Comparison of ENCODE assay signal across 9 cellular contexts in genomic region chr1:27527857-27528700, GRCh38. TPM values are rescaled to one million over a fixed set of nuclear protein-coding genes. Genes with fewer than 3 reads are reported as not detected.
DNase-seq lines count a peak whose midpoint lies in the region; ATAC-seq, FAIRE-seq and TF ChIP-seq lines count a peak whose summit lies in the region.
"Had no signal": no experiment of that assay in that cellular context is flagged by ENCODE, and none has a peak within 500 bp of the region (broad histone marks: within the 10 kb centered on the region; RNA-seq: fewer than 3 reads in every experiment).

No MANE protein-coding gene starts in this region.

- H2AFZ ChIP-seq in IMR-90 (replicated peaks; ENCODE audit: low read length, poor library complexity), result peak overlapping the region; percentile 84

- H2BK20ac ChIP-seq in IMR-90 (ENCODE audit: low read depth, low read length), result peak overlapping the region; percentile 34; the same call in 1 of the 2 replicates

- DNase-seq in CD14-positive monocyte (ENCODE audit: low spot score) (peak; percentile 28), IMR-90 (no peak), T-helper 2 cell (peak in 4 of 5 experiments; percentile 22 to 58 (median 28)), T47D (ENCODE audit: low read depth in 1 of 2, low spot score in 1 of 2) (peak; percentile 56 to 67), kidney (peak; percentile 90), iPS-NIHi7 (ENCODE audit: extremely low spot score) (no peak)
- DNase-seq in stimulated activated CD4-positive, alpha-beta T cell treated with anti-CD3 and anti-CD28 coated beads, Interleukin-2, amount 100 ng/mL, for 24 hours, result peak; percentile 51

- no peak overlapping the region for H2BK5ac ChIP-seq in IMR-90 (ENCODE audit: low read depth, low read length, poor library complexity, severe bottlenecking)

- no peaks in the 10 kb centered on the region for H3K9me3 ChIP-seq in IMR-90 (ENCODE audit: control insufficient read depth, insufficient read depth, low read length)
- no peaks in the 10 kb centered on the region for H3K9me3 ChIP-seq in kidney (ENCODE audit: control insufficient read depth in 1 of 2, low read length in 2 of 2)

- ATAC-seq in IMR-90 (ENCODE audit: low read depth) (no peak), HG03432 (IDR thresholded peaks at IDR 0.05; ENCODE audit: unreplicated experiment) (no peak)

- H4K8ac ChIP-seq in IMR-90 (ENCODE audit: low read depth in 2 of 2, low read length in 2 of 2), result peak overlapping the region in 1 of 2 experiments; percentile 80; a peak in 2 of 4 replicates

- dilution Hi-C loops in IMR-90 (cut with HindIII; ENCODE audit: low sequenced_read_pairs, unreplicated experiment), result no loop called here

- WGBS in IMR-90 (ENCODE audit: extremely low coverage in 2 of 2, insufficient read length in 1 of 2), 2 experiments, result 31% methylated on average over 49 of the region's 74 CpGs; no CpG with 5 or more reads in 1 of the 2 experiments

- H3K4me3 Mint-ChIP-seq in CD14-positive monocyte, result peak overlapping the region; percentile 82 to 97

- intact Hi-C loops in CD14-positive monocyte (cut with micrococcal nuclease) (no loop called here), IMR-90 (cut with micrococcal nuclease) (loop anchor here (1.0 kb wide), 1 partner anchor 110 kb away; no protein-coding TSS in a partner anchor), kidney (cut with DNase I) (no loop called here)

- no peak overlapping the region for H3K4me3 ChIP-seq in IMR-90 (ENCODE audit: insufficient read depth, low read depth, low read length)
- H3K4me3 ChIP-seq in kidney (ENCODE audit: low read length in 2 of 2), result peak overlapping the region; percentile 73 to 77

- POLR2A ChIA-PET in IMR-90 (lab: Charles Lee; ENCODE audit: unreplicated experiment), result no interaction called here

- peak overlapping the region in 2 of 7 donors; percentile 70 to 81 for H3K27ac Mint-ChIP-seq in CD14-positive monocyte

- H3K18ac ChIP-seq in IMR-90 (ENCODE audit: low read depth, low read length), result no peak overlapping the region

- CTCF ChIA-PET in IMR-90 (lab: Yijun Ruan, JAX), result no interaction called here

- no peak for TF ChIP-seq CTCF in CD14-positive monocyte (IDR thresholded peaks at IDR 0.05)
- no peak for TF ChIP-seq CTCF in IMR-90 (conservative IDR thresholded peaks at IDR 0.05; ENCODE audit: low read depth, low read length)
- TF ChIP-seq CTCF in kidney (IDR thresholded peaks at IDR 0.05; ENCODE audit: borderline replicate concordance, extremely low read depth, insufficient read depth), result no peak

- H2AK5ac ChIP-seq in IMR-90 (ENCODE audit: low read depth, low read length), result peak overlapping the region; percentile 79

- H3K36me3 Mint-ChIP-seq in CD14-positive monocyte, result peaks cover 4 to 7% of the 10 kb centered on the region in 2 donors

- H3K14ac ChIP-seq in IMR-90 (replicated peaks; ENCODE audit: low read depth, low read length), result 0 out of 2 replicates have a peak overlapping the region, but pooled peaks have one; percentile 0

- H3K27ac ChIP-seq in IMR-90 (ENCODE audit: insufficient read depth, low read length), result no peak overlapping the region
- H3K27ac ChIP-seq in kidney (ENCODE audit: low read depth in 2 of 2, low read length in 2 of 2), result peak overlapping the region; percentile 88 to 94

- H2AK9ac ChIP-seq in IMR-90 (replicated peaks; ENCODE audit: low read depth, low read length, poor library complexity), result peak overlapping the region; percentile 29

- H3K79me1 ChIP-seq in IMR-90 (ENCODE audit: low read depth in 1 of 2, low read length in 2 of 2), result peaks cover 0 to 17% of the 10 kb centered on the region in 2 experiments; a peak in 2 of 4 replicates

- H4K91ac ChIP-seq in IMR-90 (ENCODE audit: insufficient read depth, low read depth, low read length), result no peak overlapping the region

- no peaks in the 10 kb centered on the region for H4K20me1 ChIP-seq in IMR-90 (ENCODE audit: insufficient read depth, low read length)

- TF ChIP-seq RAD21 in IMR-90 (IDR thresholded peaks at IDR 0.05; ENCODE audit: low read length), result no peak

- no peak overlapping the region for H4K5ac ChIP-seq in IMR-90 (ENCODE audit: low read depth, low read length)

- H3K23ac ChIP-seq in IMR-90 (ENCODE audit: low read depth, low read length), result no peak overlapping the region

- in situ Hi-C loops in IMR-90 (cut with MboI; ENCODE audit: low sequenced_read_pairs) (no loop called here), T47D (cut with HindIII; ENCODE audit: low pct_unique_long_range_greater_than_20kb, low sequenced_read_pairs) (no loop called here)

- no peaks in the 10 kb centered on the region for H3K27me3 ChIP-seq in IMR-90 (ENCODE audit: control insufficient read depth, insufficient read depth, low read length)

- H3K36me3 ChIP-seq in IMR-90 (ENCODE audit: control insufficient read depth, insufficient read depth, low read length) (peaks cover 7% of the 10 kb centered on the region; the same call in 1 of the 2 replicates), kidney (ENCODE audit: control insufficient read depth in 1 of 2, insufficient read depth in 2 of 2, low read length in 2 of 2) (no peaks in the 10 kb centered on the region)

- H2BK15ac ChIP-seq in IMR-90 (ENCODE audit: low read depth, low read length), result peak overlapping the region; percentile 41; the same call in 1 of the 3 replicates

- H3K4me2 ChIP-seq in IMR-90 (ENCODE audit: low read depth, low read length), result no peak overlapping the region

- BruUV-seq in IMR-90 (replicated peaks; lab: Mats Ljungman, UMichigan), result no TSS peak

- H3K4ac ChIP-seq in IMR-90 (ENCODE audit: low read depth, low read length), result peak overlapping the region; percentile 8

- peaks cover 36% of the 10 kb centered on the region for H3K4me1 ChIP-seq in IMR-90 (ENCODE audit: control insufficient read depth, insufficient read depth, low read length)
- H3K4me1 ChIP-seq in kidney (ENCODE audit: control insufficient read depth in 1 of 2, insufficient read depth in 1 of 2, low read depth in 1 of 2, low read length in 2 of 2), result peaks cover 35 to 44% of the 10 kb centered on the region in 2 donors

- FAIRE-seq in kidney (lab: Jason Lieb, UNC), result no peak
- FAIRE-seq: colon had no signal

- peaks cover 0 to 3% (median 0%) of the 10 kb centered on the region in 7 donors for H3K9me3 Mint-ChIP-seq in CD14-positive monocyte

- H3K9me1 ChIP-seq in IMR-90 (ENCODE audit: insufficient read depth, low read length), result peaks cover 19% of the 10 kb centered on the region

- no peak for TF ChIP-seq POLR2A in IMR-90 (IDR thresholded peaks at IDR 0.05; ENCODE audit: low read depth, low read length)

- no peak overlapping the region for H3K9ac ChIP-seq in IMR-90 (ENCODE audit: low read depth, low read length)
- peak overlapping the region; percentile 64 to 72 for H3K9ac ChIP-seq in kidney (ENCODE audit: low read length in 2 of 2)

- no peak overlapping the region for H3K56ac ChIP-seq in IMR-90 (ENCODE audit: extremely low read depth, insufficient read depth, low read length)

- H3K4me1 Mint-ChIP-seq in CD14-positive monocyte, result peaks cover 75% of the 10 kb centered on the region

- no peak overlapping the region; the same call in 1 of the 2 replicates for H2BK120ac ChIP-seq in IMR-90 (ENCODE audit: low read depth, low read length)

- H3K27me3 Mint-ChIP-seq in CD14-positive monocyte (ENCODE audit: low read depth in 3 of 3), result peaks cover 10 to 17% (median 16%) of the 10 kb centered on the region in 3 donors

TF ChIP-seq in IMR-90, 13 proteins besides CTCF, POLR2A, EP300 and RAD21:
- no peak for TF ChIP-seq SMC3 (IDR thresholded peaks at IDR 0.05; ENCODE audit: low read depth, low read length)
- no peak for TF ChIP-seq USF2 (IDR thresholded peaks at IDR 0.05; ENCODE audit: low read depth, low read length)
- TF ChIP-seq MXI1 (IDR thresholded peaks at IDR 0.05; ENCODE audit: borderline replicate concordance, low read depth, low read length), result no peak
- no peak for TF ChIP-seq CHD1 (IDR thresholded peaks at IDR 0.05; ENCODE audit: low read depth, low read length)
- no peak for TF ChIP-seq RCOR1 (IDR thresholded peaks at IDR 0.05; ENCODE audit: insufficient replicate concordance, low read length)
- no peak for TF ChIP-seq NFE2L2 (IDR thresholded peaks at IDR 0.05; ENCODE audit: low read depth, low read length)
- no peak for TF ChIP-seq BHLHE40 (IDR thresholded peaks at IDR 0.05; ENCODE audit: low read depth, low read length)
- TF ChIP-seq RFX5 (IDR thresholded peaks at IDR 0.05; ENCODE audit: low read depth, low read length), result no peak
- TF ChIP-seq MAFK (IDR thresholded peaks at IDR 0.05; ENCODE audit: low read depth, low read length), result no peak
- no peak for TF ChIP-seq MAZ (IDR thresholded peaks at IDR 0.05; ENCODE audit: borderline replicate concordance, low read depth, low read length)
- no peak for TF ChIP-seq ELK1 (IDR thresholded peaks at IDR 0.05; ENCODE audit: borderline replicate concordance, low read depth, low read length)
- TF ChIP-seq FOS (IDR thresholded peaks at IDR 0.05; ENCODE audit: low read depth, low read length), result no peak
- TF ChIP-seq CEBPB (IDR thresholded peaks at IDR 0.05; ENCODE audit: low read depth, low read length), result no peak

RNA-seq across cellular contexts. Expression of gene WASF2, which starts 38.1 kb away (rescaled TPM):
- polyA plus RNA-seq in CD14-positive monocyte (10 to 100 TPM; 53.5 to 86.4 TPM), IMR-90 (2012; rRNA removed) (45.0 and 45.4 TPM in 2 replicates), kidney (ENCODE audit: insufficient read depth, low read depth, low replicate concordance) (23.9 TPM)
- total RNA-seq in IMR-90 (2012; rRNA removed) (7.5 and 7.9 TPM in 2 replicates), kidney (159 TPM)
- 28.6 and 29.9 TPM in 2 replicates for polyA plus RNA-seq in IMR-90 (2012; cell fraction: cytosol; rRNA removed)
- 29.8 and 37.0 TPM in 2 replicates for polyA plus RNA-seq in IMR-90 (2012; cell fraction: nucleus; rRNA removed; ENCODE audit: low replicate concordance)

Comparison
In these comparisons a context has a peak if more than half of its experiments do, and no peak if none do; other contexts are left out.
1. DNase-seq: peak in CD14-positive monocyte (single experiment), T-helper 2 cell (4 of 5), T47D (2 of 2), kidney (single experiment) and stimulated activated CD4-positive, alpha-beta T cell treated with anti-CD3 and anti-CD28 coated beads, Interleukin-2, amount 100 ng/mL, for 24 hours (2 of 2); none in IMR-90 (single experiment) and iPS-NIHi7 (single experiment).